Comparison of ENCODE assay signal across 1 cellular context in the genomic region with DNA sequence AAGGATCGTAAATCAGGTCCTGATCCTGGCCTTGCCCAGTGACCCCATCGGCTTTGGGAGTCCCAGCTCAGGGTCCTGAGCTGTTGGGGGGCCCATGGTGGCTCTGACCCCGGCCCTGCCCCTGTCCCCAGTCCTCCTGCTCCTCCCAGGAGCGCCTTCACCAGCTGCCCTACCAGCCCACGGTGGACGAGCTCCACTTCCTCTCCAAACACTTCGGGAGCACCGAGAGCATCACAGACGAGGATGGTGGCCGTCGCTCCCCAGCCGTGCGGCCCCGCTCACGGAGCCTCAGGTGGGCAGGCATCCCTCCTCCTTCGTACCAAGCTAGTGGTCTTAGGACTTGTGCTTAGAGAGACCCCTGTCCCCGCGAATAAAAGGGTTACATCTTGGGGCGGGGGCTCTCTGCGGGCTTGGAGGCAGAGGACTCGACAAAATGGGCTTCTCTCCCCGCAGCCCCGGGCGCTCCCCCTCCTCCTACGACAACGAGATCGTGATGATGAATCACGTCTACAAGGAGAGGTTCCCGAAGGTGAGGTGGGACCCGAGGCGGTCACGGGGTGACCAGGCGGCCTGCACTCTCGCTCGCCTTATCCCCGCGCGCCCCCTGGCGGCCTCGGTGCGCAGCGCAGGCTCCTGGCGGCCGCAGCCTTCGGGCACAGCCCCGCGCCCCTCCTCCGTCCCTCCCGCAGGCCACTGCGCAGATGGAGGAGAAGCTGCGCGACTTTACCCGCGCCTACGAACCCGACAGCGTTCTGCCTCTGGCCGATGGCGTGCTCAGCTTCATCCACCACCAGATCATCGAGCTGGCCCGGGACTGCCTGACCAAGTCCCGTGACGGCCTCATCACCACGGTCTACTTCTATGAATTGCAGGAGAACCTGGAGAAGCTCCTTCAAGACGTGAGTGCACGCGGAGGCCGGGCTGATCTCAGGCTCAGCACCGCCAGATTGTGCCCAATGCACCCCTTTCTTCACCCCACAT.
TF ChIP-seq lines count a peak whose summit lies in the region.

No MANE protein-coding gene starts in this region.

TF ChIP-seq in GM12878, 131 proteins besides CTCF, POLR2A, EP300 and RAD21 (continued from another document):
- TF ChIP-seq, protein P1, sequence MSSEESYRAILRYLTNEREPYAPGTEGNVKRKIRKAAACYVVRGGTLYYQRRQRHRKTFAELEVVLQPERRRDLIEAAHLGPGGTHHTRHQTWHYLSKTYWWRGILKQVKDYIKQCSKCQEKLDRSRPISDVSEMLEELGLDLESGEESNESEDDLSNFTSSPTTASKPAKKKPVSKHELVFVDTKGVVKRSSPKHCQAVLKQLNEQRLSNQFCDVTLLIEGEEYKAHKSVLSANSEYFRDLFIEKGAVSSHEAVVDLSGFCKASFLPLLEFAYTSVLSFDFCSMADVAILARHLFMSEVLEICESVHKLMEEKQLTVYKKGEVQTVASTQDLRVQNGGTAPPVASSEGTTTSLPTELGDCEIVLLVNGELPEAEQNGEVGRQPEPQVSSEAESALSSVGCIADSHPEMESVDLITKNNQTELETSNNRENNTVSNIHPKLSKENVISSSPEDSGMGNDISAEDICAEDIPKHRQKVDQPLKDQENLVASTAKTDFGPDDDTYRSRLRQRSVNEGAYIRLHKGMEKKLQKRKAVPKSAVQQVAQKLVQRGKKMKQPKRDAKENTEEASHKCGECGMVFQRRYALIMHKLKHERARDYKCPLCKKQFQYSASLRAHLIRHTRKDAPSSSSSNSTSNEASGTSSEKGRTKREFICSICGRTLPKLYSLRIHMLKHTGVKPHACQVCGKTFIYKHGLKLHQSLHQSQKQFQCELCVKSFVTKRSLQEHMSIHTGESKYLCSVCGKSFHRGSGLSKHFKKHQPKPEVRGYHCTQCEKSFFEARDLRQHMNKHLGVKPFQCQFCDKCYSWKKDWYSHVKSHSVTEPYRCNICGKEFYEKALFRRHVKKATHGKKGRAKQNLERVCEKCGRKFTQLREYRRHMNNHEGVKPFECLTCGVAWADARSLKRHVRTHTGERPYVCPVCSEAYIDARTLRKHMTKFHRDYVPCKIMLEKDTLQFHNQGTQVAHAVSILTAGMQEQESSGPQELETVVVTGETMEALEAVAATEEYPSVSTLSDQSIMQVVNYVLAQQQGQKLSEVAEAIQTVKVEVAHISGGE (CRISPR knock-in tag; IDR thresholded peaks at IDR 0.05) = no peak
- TF ChIP-seq BHLHE40 (IDR thresholded peaks at IDR 0.05; ENCODE audit: borderline replicate concordance in 1 of 2, low read depth in 2 of 2, low read length in 1 of 2) = peak; percentile 55 to 79
- TF ChIP-seq TARDBP (IDR thresholded peaks at IDR 0.05; ENCODE audit: borderline replicate concordance) = no peak
- TF ChIP-seq SMC3 (IDR thresholded peaks at IDR 0.05; ENCODE audit: borderline replicate concordance, low read length) = peak; percentile 91
- TF ChIP-seq, protein P2, sequence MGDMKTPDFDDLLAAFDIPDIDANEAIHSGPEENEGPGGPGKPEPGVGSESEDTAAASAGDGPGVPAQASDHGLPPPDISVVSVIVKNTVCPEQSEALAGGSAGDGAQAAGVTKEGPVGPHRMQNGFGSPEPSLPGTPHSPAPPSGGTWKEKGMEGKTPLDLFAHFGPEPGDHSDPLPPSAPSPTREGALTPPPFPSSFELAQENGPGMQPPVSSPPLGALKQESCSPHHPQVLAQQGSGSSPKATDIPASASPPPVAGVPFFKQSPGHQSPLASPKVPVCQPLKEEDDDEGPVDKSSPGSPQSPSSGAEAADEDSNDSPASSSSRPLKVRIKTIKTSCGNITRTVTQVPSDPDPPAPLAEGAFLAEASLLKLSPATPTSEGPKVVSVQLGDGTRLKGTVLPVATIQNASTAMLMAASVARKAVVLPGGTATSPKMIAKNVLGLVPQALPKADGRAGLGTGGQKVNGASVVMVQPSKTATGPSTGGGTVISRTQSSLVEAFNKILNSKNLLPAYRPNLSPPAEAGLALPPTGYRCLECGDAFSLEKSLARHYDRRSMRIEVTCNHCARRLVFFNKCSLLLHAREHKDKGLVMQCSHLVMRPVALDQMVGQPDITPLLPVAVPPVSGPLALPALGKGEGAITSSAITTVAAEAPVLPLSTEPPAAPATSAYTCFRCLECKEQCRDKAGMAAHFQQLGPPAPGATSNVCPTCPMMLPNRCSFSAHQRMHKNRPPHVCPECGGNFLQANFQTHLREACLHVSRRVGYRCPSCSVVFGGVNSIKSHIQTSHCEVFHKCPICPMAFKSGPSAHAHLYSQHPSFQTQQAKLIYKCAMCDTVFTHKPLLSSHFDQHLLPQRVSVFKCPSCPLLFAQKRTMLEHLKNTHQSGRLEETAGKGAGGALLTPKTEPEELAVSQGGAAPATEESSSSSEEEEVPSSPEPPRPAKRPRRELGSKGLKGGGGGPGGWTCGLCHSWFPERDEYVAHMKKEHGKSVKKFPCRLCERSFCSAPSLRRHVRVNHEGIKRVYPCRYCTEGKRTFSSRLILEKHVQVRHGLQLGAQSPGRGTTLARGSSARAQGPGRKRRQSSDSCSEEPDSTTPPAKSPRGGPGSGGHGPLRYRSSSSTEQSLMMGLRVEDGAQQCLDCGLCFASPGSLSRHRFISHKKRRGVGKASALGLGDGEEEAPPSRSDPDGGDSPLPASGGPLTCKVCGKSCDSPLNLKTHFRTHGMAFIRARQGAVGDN (IDR thresholded peaks at IDR 0.05) = no peak
- TF ChIP-seq HCFC1 (IDR thresholded peaks at IDR 0.05; ENCODE audit: low read length) = peak; percentile 35; the same call in 1 of the 2 replicates
- TF ChIP-seq ZNF622 (IDR thresholded peaks at IDR 0.05) = no peak
- peak; percentile 70; the same call in 1 of the 2 replicates for TF ChIP-seq SMARCA5 (IDR thresholded peaks at IDR 0.05)
- TF ChIP-seq, protein P3, sequence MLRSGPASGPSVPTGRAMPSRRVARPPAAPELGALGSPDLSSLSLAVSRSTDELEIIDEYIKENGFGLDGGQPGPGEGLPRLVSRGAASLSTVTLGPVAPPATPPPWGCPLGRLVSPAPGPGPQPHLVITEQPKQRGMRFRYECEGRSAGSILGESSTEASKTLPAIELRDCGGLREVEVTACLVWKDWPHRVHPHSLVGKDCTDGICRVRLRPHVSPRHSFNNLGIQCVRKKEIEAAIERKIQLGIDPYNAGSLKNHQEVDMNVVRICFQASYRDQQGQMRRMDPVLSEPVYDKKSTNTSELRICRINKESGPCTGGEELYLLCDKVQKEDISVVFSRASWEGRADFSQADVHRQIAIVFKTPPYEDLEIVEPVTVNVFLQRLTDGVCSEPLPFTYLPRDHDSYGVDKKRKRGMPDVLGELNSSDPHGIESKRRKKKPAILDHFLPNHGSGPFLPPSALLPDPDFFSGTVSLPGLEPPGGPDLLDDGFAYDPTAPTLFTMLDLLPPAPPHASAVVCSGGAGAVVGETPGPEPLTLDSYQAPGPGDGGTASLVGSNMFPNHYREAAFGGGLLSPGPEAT (IDR thresholded peaks at IDR 0.05; ENCODE audit: low read depth) = no peak
- peak; percentile 78 for TF ChIP-seq YY1 (IDR thresholded peaks at IDR 0.05; ENCODE audit: low read depth, low read length)
- TF ChIP-seq, protein P4, sequence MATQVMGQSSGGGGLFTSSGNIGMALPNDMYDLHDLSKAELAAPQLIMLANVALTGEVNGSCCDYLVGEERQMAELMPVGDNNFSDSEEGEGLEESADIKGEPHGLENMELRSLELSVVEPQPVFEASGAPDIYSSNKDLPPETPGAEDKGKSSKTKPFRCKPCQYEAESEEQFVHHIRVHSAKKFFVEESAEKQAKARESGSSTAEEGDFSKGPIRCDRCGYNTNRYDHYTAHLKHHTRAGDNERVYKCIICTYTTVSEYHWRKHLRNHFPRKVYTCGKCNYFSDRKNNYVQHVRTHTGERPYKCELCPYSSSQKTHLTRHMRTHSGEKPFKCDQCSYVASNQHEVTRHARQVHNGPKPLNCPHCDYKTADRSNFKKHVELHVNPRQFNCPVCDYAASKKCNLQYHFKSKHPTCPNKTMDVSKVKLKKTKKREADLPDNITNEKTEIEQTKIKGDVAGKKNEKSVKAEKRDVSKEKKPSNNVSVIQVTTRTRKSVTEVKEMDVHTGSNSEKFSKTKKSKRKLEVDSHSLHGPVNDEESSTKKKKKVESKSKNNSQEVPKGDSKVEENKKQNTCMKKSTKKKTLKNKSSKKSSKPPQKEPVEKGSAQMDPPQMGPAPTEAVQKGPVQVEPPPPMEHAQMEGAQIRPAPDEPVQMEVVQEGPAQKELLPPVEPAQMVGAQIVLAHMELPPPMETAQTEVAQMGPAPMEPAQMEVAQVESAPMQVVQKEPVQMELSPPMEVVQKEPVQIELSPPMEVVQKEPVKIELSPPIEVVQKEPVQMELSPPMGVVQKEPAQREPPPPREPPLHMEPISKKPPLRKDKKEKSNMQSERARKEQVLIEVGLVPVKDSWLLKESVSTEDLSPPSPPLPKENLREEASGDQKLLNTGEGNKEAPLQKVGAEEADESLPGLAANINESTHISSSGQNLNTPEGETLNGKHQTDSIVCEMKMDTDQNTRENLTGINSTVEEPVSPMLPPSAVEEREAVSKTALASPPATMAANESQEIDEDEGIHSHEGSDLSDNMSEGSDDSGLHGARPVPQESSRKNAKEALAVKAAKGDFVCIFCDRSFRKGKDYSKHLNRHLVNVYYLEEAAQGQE (IDR thresholded peaks at IDR 0.05; ENCODE audit: low read depth, low read length) = 0 out of 2 replicates have a peak, but pooled peaks have one; percentile 26
- TF ChIP-seq ZNF274 (IDR thresholded peaks at IDR 0.05; ENCODE audit: insufficient read depth, insufficient read length) = no peak
- TF ChIP-seq RUNX3 (IDR thresholded peaks at IDR 0.05; ENCODE audit: low read length) = peak; percentile 24; the same call in 1 of the 2 replicates
- no peak for TF ChIP-seq NFYA (IDR thresholded peaks at IDR 0.05; ENCODE audit: borderline replicate concordance, low read depth, low read length)
- no peak for TF ChIP-seq SREBF2 (IDR thresholded peaks at IDR 0.05; ENCODE audit: low read length)
- no peak for TF ChIP-seq MTA2 (IDR thresholded peaks at IDR 0.05; ENCODE audit: low read depth)
